In genomic region chr19:41914191-41914834, GRCh38 we compare ENCODE assay signal across 19 cellular contexts. TPM values are rescaled to one million over a fixed set of nuclear protein-coding genes. Genes with fewer than 3 reads are reported as not detected.
"Had no signal": no experiment of that assay in that cellular context is flagged by ENCODE, and none has a peak within 500 bp of the region (broad histone marks: within the 10 kb centered on the region; RNA-seq: fewer than 3 reads in every experiment).

No MANE protein-coding gene starts in this region.

- FAIRE-seq: bronchial epithelial cell, small intestine had no signal

- ATAC-seq: activated CD8-positive, alpha-beta memory T cell treated with anti-CD3 and anti-CD28 coated beads, Interleukin-2, amount 10 ng/mL, durations not matched to agents 7 days and 5 days; esophagus mucosa; gastrocnemius medialis; heart right ventricle; left ventricle myocardium superior; right lobe of liver had no signal

- H3K27me3 ChIP-seq: right lobe of liver had no signal

- H3K4me3 ChIP-seq: gastrocnemius medialis, heart right ventricle, right lobe of liver had no signal

- H3K4me3 Mint-ChIP-seq: activated B cell treated with CpG ODN at 0.5 μM for 24 hours; activated CD4-positive, alpha-beta memory T cell treated with anti-CD3 and anti-CD28 coated beads for 36 hours; activated CD8-positive, alpha-beta memory T cell treated with anti-CD3 and anti-CD28 coated beads, Interleukin-2, amount 10 ng/mL, durations not matched to agents 7 days and 5 days; activated naive CD4-positive, alpha-beta T cell treated with anti-CD3 and anti-CD28 coated beads, Interleukin-2, amount 10 ng/mL, durations not matched to agents 7 days and 5 days had no signal

- H3K36me3 ChIP-seq: gastrocnemius medialis, heart right ventricle, right lobe of liver had no signal

- H3K4me1 ChIP-seq: gastrocnemius medialis, right lobe of liver had no signal

- H3K27ac Mint-ChIP-seq: activated B cell treated with CpG ODN at 0.5 μM for 24 hours; activated CD4-positive, alpha-beta memory T cell treated with anti-CD3 and anti-CD28 coated beads for 36 hours; activated CD8-positive, alpha-beta memory T cell treated with anti-CD3 and anti-CD28 coated beads, Interleukin-2, amount 10 ng/mL, durations not matched to agents 7 days and 5 days; activated naive CD4-positive, alpha-beta T cell treated with anti-CD3 and anti-CD28 coated beads, Interleukin-2, amount 10 ng/mL, durations not matched to agents 7 days and 5 days; activated T-helper 2 cell treated with anti-CD3 and anti-CD28 coated beads, Interferon-gamma antibody, Interleukin-2, Interleukin-4, amounts not matched to agents 10 μg/mL and 5 μg/mL and 100 μg/mL, durations not matched to agents 14 hours and 24 hours and 36 hours had no signal

- DNase-seq: activated B cell treated with CpG ODN at 0.5 μM for 24 hours; activated CD4-positive, alpha-beta memory T cell treated with anti-CD3 and anti-CD28 coated beads for 36 hours; activated CD4-positive, alpha-beta T cell treated with anti-CD3 and anti-CD28 coated beads for 4 hours; activated CD8-positive, alpha-beta memory T cell treated with anti-CD3 and anti-CD28 coated beads, Interleukin-2, amount 10 ng/mL, durations not matched to agents 7 days and 5 days; activated naive CD4-positive, alpha-beta T cell treated with anti-CD3 and anti-CD28 coated beads, Interleukin-2, amount 10 ng/mL, durations not matched to agents 7 days and 5 days; effector CD4-positive, alpha-beta T cell; gastrocnemius medialis; heart right ventricle; left ventricle myocardium superior; right lobe of liver; small intestine; stimulated activated CD4-positive, alpha-beta T cell treated with anti-CD3 and anti-CD28 coated beads, Interleukin-15, amount 100 ng/mL, for 24 hours; stimulated activated CD4-positive, alpha-beta T cell treated with anti-CD3 and anti-CD28 coated beads, Interleukin-2, amount 100 ng/mL, for 48 hours had no signal

- H3K9me3 Mint-ChIP-seq: activated B cell treated with CpG ODN at 0.5 μM for 24 hours; activated CD4-positive, alpha-beta memory T cell treated with anti-CD3 and anti-CD28 coated beads for 36 hours; activated naive CD4-positive, alpha-beta T cell treated with anti-CD3 and anti-CD28 coated beads, Interleukin-2, amount 10 ng/mL, durations not matched to agents 7 days and 5 days; activated T-helper 2 cell treated with anti-CD3 and anti-CD28 coated beads, Interferon-gamma antibody, Interleukin-2, Interleukin-4, amounts not matched to agents 10 μg/mL and 5 μg/mL and 100 μg/mL, durations not matched to agents 14 hours and 24 hours and 36 hours had no signal

- H3K27me3 Mint-ChIP-seq: activated naive CD4-positive, alpha-beta T cell treated with anti-CD3 and anti-CD28 coated beads, Interleukin-2, amount 10 ng/mL, durations not matched to agents 7 days and 5 days had no signal

- H3K9ac ChIP-seq: parathyroid adenoma had no signal

- H3K36me3 Mint-ChIP-seq: activated CD4-positive, alpha-beta memory T cell treated with anti-CD3 and anti-CD28 coated beads for 36 hours; activated CD8-positive, alpha-beta memory T cell treated with anti-CD3 and anti-CD28 coated beads, Interleukin-2, amount 10 ng/mL, durations not matched to agents 7 days and 5 days had no signal

- H3K27ac ChIP-seq: gastrocnemius medialis, heart right ventricle, parathyroid adenoma, right lobe of liver had no signal

- H2AFZ ChIP-seq: parathyroid adenoma had no signal

- H3K9me3 ChIP-seq: gastrocnemius medialis, heart right ventricle, right lobe of liver had no signal

RNA-seq across cellular contexts. Expression of gene ERFL, which starts 13.9 kb away (rescaled TPM):
- total RNA-seq: cerebellum, esophagus mucosa, gastrocnemius medialis, left ventricle myocardium superior, right lobe of liver, urinary bladder had no signal

RNA-seq across cellular contexts. Expression of gene CD79A, which starts 37.2 kb away (rescaled TPM):
- total RNA-seq: bronchial epithelial cell, cerebellum, left ventricle myocardium superior had no signal
